In the genomic region with DNA sequence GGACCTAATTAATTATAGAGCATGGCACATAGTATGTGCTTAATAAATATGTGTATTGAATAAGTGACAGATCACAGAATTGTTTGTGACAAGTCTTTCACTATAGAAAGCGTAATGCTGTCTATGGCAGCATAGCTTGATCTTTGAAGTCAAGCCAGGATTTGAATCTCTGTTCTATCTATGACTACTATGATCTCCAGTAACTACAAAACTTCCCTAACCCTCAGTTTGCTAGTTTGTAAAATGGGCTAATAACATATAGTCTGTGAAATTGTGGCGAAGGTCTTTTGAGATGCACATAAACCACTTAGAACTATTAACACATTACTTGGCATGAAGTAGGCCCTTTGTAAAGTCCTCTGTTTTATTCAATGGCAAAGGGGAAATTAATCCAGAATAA, we compare ENCODE assay signal across 2 cellular contexts.
TF ChIP-seq lines count a peak whose summit lies in the region.

No MANE protein-coding gene starts in this region.

TF ChIP-seq in SK-N-SH, 30 proteins besides CTCF, POLR2A, EP300 and RAD21 (continued from another document):
- TF ChIP-seq, protein P1, sequence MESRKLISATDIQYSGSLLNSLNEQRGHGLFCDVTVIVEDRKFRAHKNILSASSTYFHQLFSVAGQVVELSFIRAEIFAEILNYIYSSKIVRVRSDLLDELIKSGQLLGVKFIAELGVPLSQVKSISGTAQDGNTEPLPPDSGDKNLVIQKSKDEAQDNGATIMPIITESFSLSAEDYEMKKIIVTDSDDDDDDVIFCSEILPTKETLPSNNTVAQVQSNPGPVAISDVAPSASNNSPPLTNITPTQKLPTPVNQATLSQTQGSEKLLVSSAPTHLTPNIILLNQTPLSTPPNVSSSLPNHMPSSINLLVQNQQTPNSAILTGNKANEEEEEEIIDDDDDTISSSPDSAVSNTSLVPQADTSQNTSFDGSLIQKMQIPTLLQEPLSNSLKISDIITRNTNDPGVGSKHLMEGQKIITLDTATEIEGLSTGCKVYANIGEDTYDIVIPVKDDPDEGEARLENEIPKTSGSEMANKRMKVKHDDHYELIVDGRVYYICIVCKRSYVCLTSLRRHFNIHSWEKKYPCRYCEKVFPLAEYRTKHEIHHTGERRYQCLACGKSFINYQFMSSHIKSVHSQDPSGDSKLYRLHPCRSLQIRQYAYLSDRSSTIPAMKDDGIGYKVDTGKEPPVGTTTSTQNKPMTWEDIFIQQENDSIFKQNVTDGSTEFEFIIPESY (IDR thresholded peaks at IDR 0.05; ENCODE audit: borderline replicate concordance, low read depth), result no peak

TF ChIP-seq in SK-N-SH treated with all-trans-retinoic acid at 6 μM for 48 hours, 23 proteins besides CTCF, POLR2A, EP300 and RAD21 (continued from another document):
- TF ChIP-seq CSDC2 (CRISPR knock-in tag; IDR thresholded peaks at IDR 0.05) (no peak), ISL1 (CRISPR knock-in tag; IDR thresholded peaks at IDR 0.05) (no peak), ZFP30 (CRISPR knock-in tag; IDR thresholded peaks at IDR 0.05) (no peak), GLIS3 (CRISPR knock-in tag; IDR thresholded peaks at IDR 0.05) (no peak), OSR1 (CRISPR knock-in tag; IDR thresholded peaks at IDR 0.05) (no peak), RARB (CRISPR knock-in tag; IDR thresholded peaks at IDR 0.05) (no peak), ZNF8 (CRISPR knock-in tag; IDR thresholded peaks at IDR 0.05) (no peak), ZFP3 (CRISPR knock-in tag; IDR thresholded peaks at IDR 0.05) (no peak)
- TF ChIP-seq, protein P2, sequence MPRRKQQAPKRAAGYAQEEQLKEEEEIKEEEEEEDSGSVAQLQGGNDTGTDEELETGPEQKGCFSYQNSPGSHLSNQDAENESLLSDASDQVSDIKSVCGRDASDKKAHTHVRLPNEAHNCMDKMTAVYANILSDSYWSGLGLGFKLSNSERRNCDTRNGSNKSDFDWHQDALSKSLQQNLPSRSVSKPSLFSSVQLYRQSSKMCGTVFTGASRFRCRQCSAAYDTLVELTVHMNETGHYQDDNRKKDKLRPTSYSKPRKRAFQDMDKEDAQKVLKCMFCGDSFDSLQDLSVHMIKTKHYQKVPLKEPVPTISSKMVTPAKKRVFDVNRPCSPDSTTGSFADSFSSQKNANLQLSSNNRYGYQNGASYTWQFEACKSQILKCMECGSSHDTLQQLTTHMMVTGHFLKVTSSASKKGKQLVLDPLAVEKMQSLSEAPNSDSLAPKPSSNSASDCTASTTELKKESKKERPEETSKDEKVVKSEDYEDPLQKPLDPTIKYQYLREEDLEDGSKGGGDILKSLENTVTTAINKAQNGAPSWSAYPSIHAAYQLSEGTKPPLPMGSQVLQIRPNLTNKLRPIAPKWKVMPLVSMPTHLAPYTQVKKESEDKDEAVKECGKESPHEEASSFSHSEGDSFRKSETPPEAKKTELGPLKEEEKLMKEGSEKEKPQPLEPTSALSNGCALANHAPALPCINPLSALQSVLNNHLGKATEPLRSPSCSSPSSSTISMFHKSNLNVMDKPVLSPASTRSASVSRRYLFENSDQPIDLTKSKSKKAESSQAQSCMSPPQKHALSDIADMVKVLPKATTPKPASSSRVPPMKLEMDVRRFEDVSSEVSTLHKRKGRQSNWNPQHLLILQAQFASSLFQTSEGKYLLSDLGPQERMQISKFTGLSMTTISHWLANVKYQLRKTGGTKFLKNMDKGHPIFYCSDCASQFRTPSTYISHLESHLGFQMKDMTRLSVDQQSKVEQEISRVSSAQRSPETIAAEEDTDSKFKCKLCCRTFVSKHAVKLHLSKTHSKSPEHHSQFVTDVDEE (CRISPR knock-in tag; IDR thresholded peaks at IDR 0.05), result no peak
